23 cellular contexts compared by ENCODE assay signal in the genomic region with DNA sequence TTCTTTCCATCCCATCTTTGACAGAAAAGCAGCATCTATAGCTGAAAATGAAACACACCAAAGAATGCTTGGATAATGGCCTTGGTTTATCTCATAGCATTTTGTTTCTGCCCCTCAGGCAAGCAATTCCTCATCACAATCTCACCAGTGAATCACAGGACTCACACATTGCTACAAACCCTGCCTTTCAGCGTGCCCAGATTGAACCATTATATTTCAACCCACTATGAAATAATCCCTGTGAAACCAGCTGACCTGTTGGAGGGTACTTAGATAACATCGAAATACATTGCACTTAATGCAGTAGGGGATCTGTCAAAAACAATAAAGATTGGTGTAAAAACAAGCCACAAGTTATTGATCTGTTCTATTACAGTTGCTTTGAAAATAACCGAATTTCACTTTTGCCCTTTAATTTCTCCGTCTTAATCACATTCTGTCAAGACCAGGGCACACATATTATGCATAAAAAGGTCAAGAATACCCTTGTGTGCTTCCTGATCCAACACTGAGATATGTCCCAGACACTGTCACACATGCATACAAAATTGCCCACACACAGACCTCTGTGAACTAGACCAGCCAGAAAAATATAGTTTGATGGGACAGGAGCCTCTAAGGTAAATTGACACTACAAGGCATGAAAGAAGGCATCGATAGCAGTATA.
"Had no signal": no experiment of that assay in that cellular context is flagged by ENCODE, and none has a peak within 500 bp of the region (broad histone marks: within the 10 kb centered on the region; RNA-seq: fewer than 3 reads in every experiment).

No MANE protein-coding gene starts in this region.

- H3K36me3 ChIP-seq: colonic mucosa, esophagus squamous epithelium, heart right ventricle, stomach, suprapubic skin, tibial nerve had no signal

- H3K27ac Mint-ChIP-seq: activated CD4-positive, alpha-beta memory T cell treated with anti-CD3 and anti-CD28 coated beads for 36 hours; activated naive CD8-positive, alpha-beta T cell treated with anti-CD3 and anti-CD28 coated beads for 36 hours; naive B cell; stimulated activated effector memory CD8-positive, alpha-beta T cell treated with anti-CD3 and anti-CD28 coated beads, Interleukin-12 subunit alpha, Interleukin-12 subunit beta, amount 100 ng/mL, for 72 hours had no signal

- H3K9me3 ChIP-seq: colonic mucosa, esophagus squamous epithelium, heart right ventricle, stomach, suprapubic skin, tibial nerve had no signal

- H3K27me3 ChIP-seq: colonic mucosa, esophagus squamous epithelium, heart right ventricle, suprapubic skin, tibial nerve had no signal

- H3K4me1 Mint-ChIP-seq: activated naive CD8-positive, alpha-beta T cell treated with anti-CD3 and anti-CD28 coated beads for 36 hours; naive B cell; neural crest cell; stimulated activated effector memory CD8-positive, alpha-beta T cell treated with anti-CD3 and anti-CD28 coated beads, Interleukin-12 subunit alpha, Interleukin-12 subunit beta, amount 100 ng/mL, for 72 hours had no signal

- H3K4me3 ChIP-seq: colonic mucosa, dorsolateral prefrontal cortex, esophagus squamous epithelium, heart right ventricle, stomach, suprapubic skin, tibial nerve had no signal

- H3K9me3 Mint-ChIP-seq: activated CD4-positive, alpha-beta memory T cell treated with anti-CD3 and anti-CD28 coated beads for 36 hours; activated naive CD8-positive, alpha-beta T cell treated with anti-CD3 and anti-CD28 coated beads for 36 hours; stimulated activated effector memory CD8-positive, alpha-beta T cell treated with anti-CD3 and anti-CD28 coated beads, Interleukin-12 subunit alpha, Interleukin-12 subunit beta, amount 100 ng/mL, for 72 hours had no signal

- DNase-seq: activated CD4-positive, alpha-beta memory T cell treated with anti-CD3 and anti-CD28 coated beads for 36 hours; activated CD4-positive, alpha-beta T cell treated with anti-CD3 and anti-CD28 coated beads for 48 hours; activated naive CD4-positive, alpha-beta T cell treated with Interleukin-2 at 50 U/mL for 16 hours; activated naive CD8-positive, alpha-beta T cell treated with anti-CD3 and anti-CD28 coated beads for 36 hours; activated T-cell treated with anti-CD3 and anti-CD28 coated beads, Interleukin-2, amount 50 U/mL, for 48 hours; colonic mucosa; dorsolateral prefrontal cortex; esophagus squamous epithelium; heart right ventricle; islet precursor cell; left colon; mesendoderm; naive B cell; small intestine; stimulated activated CD4-positive, alpha-beta T cell treated with anti-CD3 and anti-CD28 coated beads, Interleukin-2, amount 100 ng/mL, for 24 hours; stomach had no signal

- H3K36me3 Mint-ChIP-seq: activated CD4-positive, alpha-beta memory T cell treated with anti-CD3 and anti-CD28 coated beads for 36 hours; activated naive CD8-positive, alpha-beta T cell treated with anti-CD3 and anti-CD28 coated beads for 36 hours; naive B cell; stimulated activated effector memory CD8-positive, alpha-beta T cell treated with anti-CD3 and anti-CD28 coated beads, Interleukin-12 subunit alpha, Interleukin-12 subunit beta, amount 100 ng/mL, for 72 hours had no signal

- H3K27me3 Mint-ChIP-seq: naive B cell had no signal

- H3K4me1 ChIP-seq: colonic mucosa, esophagus squamous epithelium, heart right ventricle, stomach, suprapubic skin, tibial nerve had no signal

- H3K4me3 Mint-ChIP-seq: activated CD4-positive, alpha-beta memory T cell treated with anti-CD3 and anti-CD28 coated beads for 36 hours; activated naive CD8-positive, alpha-beta T cell treated with anti-CD3 and anti-CD28 coated beads for 36 hours; naive B cell; neural crest cell; stimulated activated effector memory CD8-positive, alpha-beta T cell treated with anti-CD3 and anti-CD28 coated beads, Interleukin-12 subunit alpha, Interleukin-12 subunit beta, amount 100 ng/mL, for 72 hours had no signal

- ATAC-seq: heart right ventricle; left colon; sciatic nerve; stimulated activated effector memory CD8-positive, alpha-beta T cell treated with anti-CD3 and anti-CD28 coated beads, Interleukin-12 subunit alpha, Interleukin-12 subunit beta, amount 100 ng/mL, for 72 hours had no signal

- H3K27ac ChIP-seq: colonic mucosa, dorsolateral prefrontal cortex, esophagus squamous epithelium, heart right ventricle, stomach, suprapubic skin, tibial nerve had no signal

- FAIRE-seq: astrocyte, small intestine, urothelium cell line had no signal
